ENCODE assay signal across 9 cellular contexts in genomic region chr3:128648402-128648801, GRCh38. TPM values are rescaled to one million over a fixed set of nuclear protein-coding genes. Genes with fewer than 3 reads are reported as not detected.
A peak's percentile ranks its signal among the peaks of the same experiment; 100 is the strongest.
DNase-seq lines count a peak whose midpoint lies in the region; ATAC-seq and TF ChIP-seq lines count a peak whose summit lies in the region.
"Had no signal": no experiment of that assay in that cellular context is flagged by ENCODE, and none has a peak within 500 bp of the region (broad histone marks: within the 10 kb centered on the region; RNA-seq: fewer than 3 reads in every experiment).

No MANE protein-coding gene starts in this region.

- no peak overlapping the region for H2BK120ac ChIP-seq in mesenchymal stem cell (ENCODE audit: low read depth, low read length)

- H3K27me3 Mint-ChIP-seq in HFFc6 (ENCODE audit: insufficient read depth), result no peaks in the 10 kb centered on the region

- no peak overlapping the region for H2BK12ac ChIP-seq in mesenchymal stem cell (ENCODE audit: low read length in 2 of 2)

- peaks cover 0 to 10% of the 10 kb centered on the region in 2 donors for H3K4me1 ChIP-seq in ascending aorta
- peaks cover 4% of the 10 kb centered on the region for H3K4me1 ChIP-seq in mesenchymal stem cell (ENCODE audit: control insufficient read depth, insufficient read depth, low read depth, low read length)

- whole genome bisulfite sequencing in mesenchymal stem cell, result 95% methylated on average over 4 of the region's 4 CpGs

- no peak overlapping the region for H2BK15ac ChIP-seq in mesenchymal stem cell (ENCODE audit: low read depth, poor library complexity, severe bottlenecking)

- intact Hi-C loops in ascending aorta (cut with DNase I), result no loop called here

- CTCF ChIA-PET in AG04450 (lab: Charles Lee) (interaction anchor here (1.1 to 2.9 kb wide), 2 partner anchors 32 to 40 kb away, joined by 6 to 13 read pairs; no protein-coding TSS in a partner anchor), GM10248 (lab: Yijun Ruan, JAX) (interaction anchor here (1.3 to 1.6 kb wide), 2 partner anchors 31 to 32 kb away, joined by 5 to 7 read pairs; no protein-coding TSS in a partner anchor)

- H4K8ac ChIP-seq in mesenchymal stem cell (ENCODE audit: low read length), result no peak overlapping the region

- H3K79me1 ChIP-seq in mesenchymal stem cell (replicated peaks; ENCODE audit: low read length, poor library complexity, severe bottlenecking), result no peaks in the 10 kb centered on the region

- H3K36me3 ChIP-seq in ascending aorta, result peaks cover 12 to 14% of the 10 kb centered on the region in 2 donors
- H3K36me3 ChIP-seq in mesenchymal stem cell (ENCODE audit: control insufficient read depth in 1 of 2, insufficient read depth in 2 of 2, low read depth in 1 of 2, low read length in 2 of 2), result peaks cover 11 to 16% of the 10 kb centered on the region in 2 experiments

- no peak overlapping the region for H4K91ac ChIP-seq in mesenchymal stem cell (ENCODE audit: low read length)

- no peak overlapping the region for H2AFZ ChIP-seq in mesenchymal stem cell (ENCODE audit: low read depth, low read length)

- H3K18ac ChIP-seq in mesenchymal stem cell (ENCODE audit: low read depth in 1 of 2, low read length in 2 of 2), result no peak overlapping the region

- no peak for ATAC-seq in HG03159 (IDR thresholded peaks at IDR 0.05; ENCODE audit: unreplicated experiment)

- H3K4me1 Mint-ChIP-seq in HFFc6 (ENCODE audit: low read depth), result peaks cover 9% of the 10 kb centered on the region

- H3K4me3 Mint-ChIP-seq in HFFc6, result peak overlapping the region; percentile 96

- H3K4me3 ChIP-seq in AG04450 (ENCODE audit: low read depth, low read length) (peak overlapping the region; percentile 100), ascending aorta (peak overlapping the region; percentile 99 to 100), mesenchymal stem cell (ENCODE audit: insufficient read depth in 1 of 2, low read depth in 1 of 2, low read length in 2 of 2) (peak overlapping the region in 1 of 2 experiments; percentile 99)

- H3K9me3 ChIP-seq in AG04450 (ENCODE audit: control insufficient read depth, insufficient read depth, low read length) (peaks cover 6% of the 10 kb centered on the region; the same call in 1 of the 2 replicates), ascending aorta (no peaks in the 10 kb centered on the region), mesenchymal stem cell (ENCODE audit: control insufficient read depth, low read length) (no peaks in the 10 kb centered on the region)

- H3K14ac ChIP-seq in mesenchymal stem cell (ENCODE audit: low read length in 2 of 2), result no peak overlapping the region

- no peak overlapping the region for H3K27ac Mint-ChIP-seq in HFFc6

- no peak overlapping the region for H2AK5ac ChIP-seq in mesenchymal stem cell (ENCODE audit: low read length, severe bottlenecking)

- no peak for TF ChIP-seq CTCF in AG04450 (IDR thresholded peaks at IDR 0.05; ENCODE audit: low read depth, low read length)
- no peak for TF ChIP-seq CTCF in HFFc6 (IDR thresholded peaks at IDR 0.05)
- no peak for TF ChIP-seq CTCF in ascending aorta (IDR thresholded peaks at IDR 0.05)
- TF ChIP-seq CTCF in GM10248 (IDR thresholded peaks at IDR 0.05; ENCODE audit: control extremely low read depth, extremely low read depth, low read depth, missing control alignments), result no peak

- H3K27ac ChIP-seq in AG04450 (ENCODE audit: low read depth, low read length) (no peak overlapping the region), ascending aorta (no peak overlapping the region), mesenchymal stem cell (ENCODE audit: low read length, poor library complexity, severe bottlenecking) (no peak overlapping the region)

- H3K27me3 ChIP-seq in AG04450 (ENCODE audit: control insufficient read depth, insufficient read depth, low read length) (no peaks in the 10 kb centered on the region), ascending aorta (no peaks in the 10 kb centered on the region), mesenchymal stem cell (ENCODE audit: control insufficient read depth in 1 of 2, insufficient read depth in 1 of 2, low read length in 2 of 2) (no peaks in the 10 kb centered on the region)

- H3K4me2 ChIP-seq in mesenchymal stem cell (ENCODE audit: low read length, poor library complexity, severe bottlenecking), result no peak overlapping the region

- no peak overlapping the region for H2BK5ac ChIP-seq in mesenchymal stem cell (ENCODE audit: low read depth, low read length, poor library complexity, severe bottlenecking)

- H3K4ac ChIP-seq in mesenchymal stem cell (ENCODE audit: low read depth in 1 of 2, low read length in 2 of 2), result no peak overlapping the region

- peaks cover 10% of the 10 kb centered on the region; the same call in 1 of the 2 replicates for H3K36me3 Mint-ChIP-seq in HFFc6 (ENCODE audit: low read depth)

- POLR2A ChIA-PET in AG04450 (lab: Yijun Ruan, JAX) (interaction anchor here (1.8 kb wide), 1 partner anchor 32 kb away, joined by 5 read pairs; no protein-coding TSS in a partner anchor), GM10248 (lab: Yijun Ruan, JAX) (no interaction called here)

- H3K9me3 Mint-ChIP-seq in HFFc6, result no peaks in the 10 kb centered on the region

- no peak overlapping the region for H3K23ac ChIP-seq in mesenchymal stem cell (ENCODE audit: low read length in 2 of 2)

- no peak for DNase-seq in AG04450 (ENCODE audit: low read depth, low spot score)
- DNase-seq in HFFc6, result no peak
- no peak for DNase-seq in ascending aorta (ENCODE audit: low spot score in 2 of 2)
- no peak for DNase-seq in mesenchymal stem cell
- DNase-seq in NCI-H345 treated with DMSO at 0.1 percent for 48 hours (lab: John Stamatoyannopoulos, UW; ENCODE audit: unreplicated experiment), result no peak
- no peak for DNase-seq in NAMALWA (ENCODE audit: low spot score)
- no peak for DNase-seq in GM10248 (ENCODE audit: extremely low spot score)
- DNase-seq: NCI-H2171 treated with DMSO at 0.1 percent for 48 hours had no signal

- peak overlapping the region; percentile 100 for H3K9ac ChIP-seq in mesenchymal stem cell (ENCODE audit: low read length)

RNA-seq across cellular contexts. Expression of gene RPN1, which starts 2.2 kb away (rescaled TPM):
- 403 and 458 TPM in 2 replicates for polyA plus RNA-seq in AG04450 (2011; rRNA removed)
- 520 and 535 TPM in 2 replicates for polyA minus RNA-seq in AG04450 (2011; rRNA and poly(A)+ RNA removed)
- 100 to 1,000 TPM; 277 to 332 (median 315) TPM for total RNA-seq in HFFc6 (2021; fragmentation: NEBNext Ultra II Directional; extraction: Animal tissue kit (Norgen Biotek cat#: 25700))
- total RNA-seq in ascending aorta, result 226 TPM
- 352 TPM for polyA plus RNA-seq in mesenchymal stem cell (2013, experiment 1 of 2)
- 354 TPM for polyA plus RNA-seq in mesenchymal stem cell (2013, experiment 2 of 2)
